In the genomic region with DNA sequence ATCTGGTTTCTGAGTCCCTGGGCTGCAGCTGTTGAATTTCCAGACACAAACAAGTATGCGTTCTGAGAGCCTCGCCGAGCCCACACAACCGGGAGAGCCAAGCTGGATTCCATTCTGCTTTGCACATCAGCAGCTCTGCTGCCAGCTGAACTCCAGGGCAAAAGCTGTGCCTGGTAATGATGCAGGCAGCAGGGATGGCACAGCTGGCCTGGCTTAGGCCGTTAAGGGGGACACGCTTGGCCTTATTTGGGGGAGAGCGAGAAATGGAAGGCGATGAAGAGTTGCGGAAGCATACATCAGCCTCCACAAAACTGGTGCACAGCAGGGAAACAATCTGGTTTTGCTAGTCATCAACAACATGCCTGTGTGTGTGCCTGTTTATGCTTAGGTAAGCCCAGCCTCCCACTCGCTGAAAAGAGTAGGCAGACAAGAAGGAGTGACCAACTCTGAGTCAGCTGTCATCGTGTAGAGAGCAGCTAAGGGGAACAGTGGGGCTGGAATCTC, we compare ENCODE assay signal across 10 cellular contexts. TPM values are rescaled to one million over a fixed set of nuclear protein-coding genes. Genes with fewer than 3 reads are reported as not detected.
A peak's percentile ranks its signal among the peaks of the same experiment; 100 is the strongest.
DNase-seq lines count a peak whose midpoint lies in the region; ATAC-seq, FAIRE-seq and TF ChIP-seq lines count a peak whose summit lies in the region.
"Had no signal": no experiment of that assay in that cellular context is flagged by ENCODE, and none has a peak within 500 bp of the region (broad histone marks: within the 10 kb centered on the region; RNA-seq: fewer than 3 reads in every experiment).

No MANE protein-coding gene starts in this region.

- peak; percentile 41 for DNase-seq in CD1c-positive myeloid dendritic cell (ENCODE audit: extremely low spot score)
- DNase-seq in WTC11 (ENCODE audit: low spot score) = no peak
- DNase-seq in Right ventricle myocardium superior = peak; percentile 65
- peak; percentile 55 for DNase-seq in pons (ENCODE audit: low spot score)
- DNase-seq in D721Med (ENCODE audit: insufficient read length, low spot score) = no peak
- DNase-seq in activated CD4-positive, alpha-beta memory T cell treated with anti-CD3 and anti-CD28 coated beads for 36 hours = no peak

- TF ChIP-seq CTCF in WTC11 (IDR thresholded peaks at IDR 0.05) = no peak
- TF ChIP-seq CTCF in D721Med (IDR thresholded peaks at IDR 0.05; ENCODE audit: insufficient read depth, missing control alignments) = no peak

- intact Hi-C loops in Right ventricle myocardium superior (cut with DNase I) = no loop called here
- intact Hi-C loops in activated CD4-positive, alpha-beta memory T cell treated with anti-CD3 and anti-CD28 coated beads for 36 hours (cut with micrococcal nuclease) = no loop called here

- peaks cover 9% of the 10 kb centered on the region for H3K27me3 Mint-ChIP-seq in WTC11 (ENCODE audit: low read depth)
- H3K27me3 Mint-ChIP-seq in activated CD4-positive, alpha-beta memory T cell treated with anti-CD3 and anti-CD28 coated beads for 36 hours = peaks cover 12% of the 10 kb centered on the region

- H3K4me3 Mint-ChIP-seq in WTC11 = no peak overlapping the region
- no peak overlapping the region for H3K4me3 Mint-ChIP-seq in activated CD4-positive, alpha-beta memory T cell treated with anti-CD3 and anti-CD28 coated beads for 36 hours

- H3K4me1 Mint-ChIP-seq in WTC11 = peaks cover 79% of the 10 kb centered on the region
- H3K4me1 Mint-ChIP-seq in activated CD4-positive, alpha-beta memory T cell treated with anti-CD3 and anti-CD28 coated beads for 36 hours (ENCODE audit: low read depth) = peaks cover 9% of the 10 kb centered on the region

- CTCF ChIA-PET in WTC11 (lab: Charles Lee) = interaction anchor here (0.9 to 2.0 kb wide), 8 partner anchors 8 to 190 kb away, joined by 3 to 6 read pairs (median 4); a partner anchor contains a TSS
- CTCF ChIA-PET in activated CD4-positive, alpha-beta memory T cell treated with anti-CD3 and anti-CD28 coated beads for 36 hours (lab: Charles Lee) = interaction anchor here (0.8 kb wide), 1 partner anchor 191 kb away, joined by 3 read pairs; no protein-coding TSS in a partner anchor

- POLR2A ChIA-PET in WTC11 (lab: Charles Lee) = interaction anchor here (0.7 kb wide), 1 partner anchor 24 kb away, joined by 4 read pairs; no protein-coding TSS in a partner anchor
- POLR2A ChIA-PET in activated CD4-positive, alpha-beta memory T cell treated with anti-CD3 and anti-CD28 coated beads for 36 hours (lab: Charles Lee) = no interaction called here

- H3K27ac Mint-ChIP-seq in WTC11 = peak overlapping the region; percentile 96
- H3K27ac Mint-ChIP-seq in activated CD4-positive, alpha-beta memory T cell treated with anti-CD3 and anti-CD28 coated beads for 36 hours = no peak overlapping the region

- ATAC-seq in WTC11 (peak; percentile 50), Right ventricle myocardium superior (ENCODE audit: poor library complexity) (peak; percentile 79), GM19467 (IDR thresholded peaks at IDR 0.05; ENCODE audit: unreplicated experiment) (no peak), GM21526 (IDR thresholded peaks at IDR 0.05; ENCODE audit: low FRiP score, unreplicated experiment) (no peak)

- no peak for FAIRE-seq in D721Med (lab: Jason Lieb, UNC)
- FAIRE-seq: G401.6 had no signal

- no peaks in the 10 kb centered on the region for H3K9me3 Mint-ChIP-seq in WTC11
- H3K9me3 Mint-ChIP-seq in activated CD4-positive, alpha-beta memory T cell treated with anti-CD3 and anti-CD28 coated beads for 36 hours = no peaks in the 10 kb centered on the region

- H3K36me3 Mint-ChIP-seq in WTC11 = peaks cover 9% of the 10 kb centered on the region; the same call in 1 of the 2 replicates
- H3K36me3 Mint-ChIP-seq in activated CD4-positive, alpha-beta memory T cell treated with anti-CD3 and anti-CD28 coated beads for 36 hours = no peaks in the 10 kb centered on the region

TF ChIP-seq in WTC11, 78 proteins besides CTCF, POLR2A, EP300 and RAD21:
- TF ChIP-seq, protein P1, sequence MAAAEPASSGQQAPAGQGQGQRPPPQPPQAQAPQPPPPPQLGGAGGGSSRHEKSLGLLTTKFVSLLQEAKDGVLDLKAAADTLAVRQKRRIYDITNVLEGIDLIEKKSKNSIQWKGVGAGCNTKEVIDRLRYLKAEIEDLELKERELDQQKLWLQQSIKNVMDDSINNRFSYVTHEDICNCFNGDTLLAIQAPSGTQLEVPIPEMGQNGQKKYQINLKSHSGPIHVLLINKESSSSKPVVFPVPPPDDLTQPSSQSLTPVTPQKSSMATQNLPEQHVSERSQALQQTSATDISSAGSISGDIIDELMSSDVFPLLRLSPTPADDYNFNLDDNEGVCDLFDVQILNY (CRISPR knock-in tag; IDR thresholded peaks at IDR 0.05) = no peak
- TF ChIP-seq ZNF396 (CRISPR knock-in tag; IDR thresholded peaks at IDR 0.05; ENCODE audit: borderline replicate concordance) = no peak
- no peak for TF ChIP-seq JUN (CRISPR knock-in tag; IDR thresholded peaks at IDR 0.05)
- TF ChIP-seq, protein P2, sequence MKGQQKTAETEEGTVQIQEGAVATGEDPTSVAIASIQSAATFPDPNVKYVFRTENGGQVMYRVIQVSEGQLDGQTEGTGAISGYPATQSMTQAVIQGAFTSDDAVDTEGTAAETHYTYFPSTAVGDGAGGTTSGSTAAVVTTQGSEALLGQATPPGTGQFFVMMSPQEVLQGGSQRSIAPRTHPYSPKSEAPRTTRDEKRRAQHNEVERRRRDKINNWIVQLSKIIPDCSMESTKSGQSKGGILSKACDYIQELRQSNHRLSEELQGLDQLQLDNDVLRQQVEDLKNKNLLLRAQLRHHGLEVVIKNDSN (CRISPR knock-in tag; IDR thresholded peaks at IDR 0.05) = no peak
- 0 out of 2 replicates have a peak, but pooled peaks have one; percentile 27 for TF ChIP-seq ZNF138 (CRISPR knock-in tag; conservative IDR thresholded peaks at IDR 0.05)
- TF ChIP-seq PRRX2 (CRISPR knock-in tag; IDR thresholded peaks at IDR 0.05) = no peak
- TF ChIP-seq ZNF317 (CRISPR knock-in tag; IDR thresholded peaks at IDR 0.05; ENCODE audit: borderline replicate concordance, low read depth) = no peak
- no peak for TF ChIP-seq ESRRA (CRISPR knock-in tag; IDR thresholded peaks at IDR 0.05; ENCODE audit: borderline replicate concordance)
- TF ChIP-seq NFE2L1 (CRISPR knock-in tag; IDR thresholded peaks at IDR 0.05) = no peak
- no peak for TF ChIP-seq ZNF423 (CRISPR knock-in tag; IDR thresholded peaks at IDR 0.05)
- 0 out of 2 replicates have a peak, but pooled peaks have one; percentile 14 for TF ChIP-seq NR3C1 (CRISPR knock-in tag; conservative IDR thresholded peaks at IDR 0.05; ENCODE audit: low read depth)
- TF ChIP-seq, protein P3, sequence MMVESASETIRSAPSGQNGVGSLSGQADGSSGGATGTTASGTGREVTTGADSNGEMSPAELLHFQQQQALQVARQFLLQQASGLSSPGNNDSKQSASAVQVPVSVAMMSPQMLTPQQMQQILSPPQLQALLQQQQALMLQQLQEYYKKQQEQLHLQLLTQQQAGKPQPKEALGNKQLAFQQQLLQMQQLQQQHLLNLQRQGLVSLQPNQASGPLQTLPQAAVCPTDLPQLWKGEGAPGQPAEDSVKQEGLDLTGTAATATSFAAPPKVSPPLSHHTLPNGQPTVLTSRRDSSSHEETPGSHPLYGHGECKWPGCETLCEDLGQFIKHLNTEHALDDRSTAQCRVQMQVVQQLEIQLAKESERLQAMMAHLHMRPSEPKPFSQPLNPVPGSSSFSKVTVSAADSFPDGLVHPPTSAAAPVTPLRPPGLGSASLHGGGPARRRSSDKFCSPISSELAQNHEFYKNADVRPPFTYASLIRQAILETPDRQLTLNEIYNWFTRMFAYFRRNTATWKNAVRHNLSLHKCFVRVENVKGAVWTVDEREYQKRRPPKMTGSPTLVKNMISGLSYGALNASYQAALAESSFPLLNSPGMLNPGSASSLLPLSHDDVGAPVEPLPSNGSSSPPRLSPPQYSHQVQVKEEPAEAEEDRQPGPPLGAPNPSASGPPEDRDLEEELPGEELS (CRISPR knock-in tag; IDR thresholded peaks at IDR 0.05) = peak; percentile 34; the same call in 1 of the 2 replicates
- no peak for TF ChIP-seq GTF2I (CRISPR knock-in tag; conservative IDR thresholded peaks at IDR 0.05)
- no peak for TF ChIP-seq ZNF219 (CRISPR knock-in tag; IDR thresholded peaks at IDR 0.05; ENCODE audit: borderline replicate concordance)
TF ChIP-seq in WTC11: peak in this region for 3.

RNA-seq across cellular contexts. Expression of a gene that starts 25.1 kb away (rescaled TPM):
- total RNA-seq in WTC11 (2021) = 9.9 to 10.4 TPM (median 10.2 TPM) in 3 replicates
- total RNA-seq in Right ventricle myocardium superior = 0.48 TPM
- not detected for total RNA-seq in activated CD4-positive, alpha-beta memory T cell treated with anti-CD3 and anti-CD28 coated beads for 36 hours
- total RNA-seq: T-helper 2 cell treated with Interferon-gamma antibody and Interleukin-4, amounts not matched to agents 100 ng/mL and 5 ng/mL, for 36 hours had no signal

RNA-seq across cellular contexts. Expression of a gene that starts 45.1 kb away (rescaled TPM):
- 3.1 to 3.7 TPM (median 3.2 TPM) in 3 replicates for total RNA-seq in WTC11 (2021)
- total RNA-seq in Right ventricle myocardium superior = 43.5 TPM
- total RNA-seq in activated CD4-positive, alpha-beta memory T cell treated with anti-CD3 and anti-CD28 coated beads for 36 hours = not detected

Comparison
In these comparisons a context has a peak if more than half of its experiments do, and no peak if none do; other contexts are left out.
1. DNase-seq: peak in CD1c-positive myeloid dendritic cell (single experiment), Right ventricle myocardium superior (single experiment) and pons (single experiment); none in WTC11 (single experiment), D721Med (single experiment) and activated CD4-positive, alpha-beta memory T cell treated with anti-CD3 and anti-CD28 coated beads for 36 hours (single experiment).
2. ATAC-seq: peak in WTC11 (single experiment) and Right ventricle myocardium superior (single experiment); none in GM19467 (single experiment) and GM21526 (single experiment).